In genomic region chr11:67302571-67303131, GRCh38 we compare ENCODE assay signal across 8 cellular contexts. TPM values are rescaled to one million over a fixed set of nuclear protein-coding genes. Genes with fewer than 3 reads are reported as not detected.
A peak's percentile ranks its signal among the peaks of the same experiment; 100 is the strongest.
DNase-seq lines count a peak whose midpoint lies in the region; ATAC-seq and TF ChIP-seq lines count a peak whose summit lies in the region.

No MANE protein-coding gene starts in this region.

- peak overlapping the region; percentile 84 for H3K4me3 ChIP-seq in fibroblast of the aortic adventitia (ENCODE audit: low read depth, low read length)

- H3K4me1 Mint-ChIP-seq in osteocyte (ENCODE audit: unreplicated experiment) = peaks cover 20% of the 10 kb centered on the region

- DNase-seq in activated CD4-positive, alpha-beta T cell treated with anti-CD3 and anti-CD28 coated beads for 48 hours = peak; percentile 12
- no peak for DNase-seq in activated CD4-positive, alpha-beta T cell treated with anti-CD3 and anti-CD28 coated beads, Interleukin-2, amount 50 U/mL, for 48 hours
- DNase-seq in T-helper 2 cell (peak in 3 of 5 experiments; percentile 8 to 37 (median 15)), fibroblast of the aortic adventitia (ENCODE audit: low read depth) (no peak), osteocyte (ENCODE audit: extremely low spot score, unreplicated experiment) (no peak), KG1 (lab: John Stamatoyannopoulos, UW) (no peak)

- H3K36me3 Mint-ChIP-seq in osteocyte (ENCODE audit: unreplicated experiment) = peaks cover 11% of the 10 kb centered on the region

- ATAC-seq in GM18907 (IDR thresholded peaks at IDR 0.05; ENCODE audit: unreplicated experiment) (no peak), HG03045 (IDR thresholded peaks at IDR 0.05; ENCODE audit: unreplicated experiment) (no peak)

- H3K27ac Mint-ChIP-seq in osteocyte (ENCODE audit: unreplicated experiment) = peak overlapping the region; percentile 71

- TF ChIP-seq CTCF in fibroblast of the aortic adventitia (IDR thresholded peaks at IDR 0.05; ENCODE audit: insufficient read depth, low read length) (no peak), osteocyte (IDR thresholded peaks at IDR 0.05) (no peak)

- H3K4me3 Mint-ChIP-seq in osteocyte (ENCODE audit: unreplicated experiment) = peak overlapping the region; percentile 62

- no peaks in the 10 kb centered on the region for H3K27me3 Mint-ChIP-seq in osteocyte (ENCODE audit: unreplicated experiment)

- H3K9me3 Mint-ChIP-seq in osteocyte (ENCODE audit: unreplicated experiment) = no peaks in the 10 kb centered on the region

RNA-seq across cellular contexts. Expression of gene SSH3, which starts 0.7 kb away (rescaled TPM):
- total RNA-seq in fibroblast of the aortic adventitia (ENCODE audit: low replicate concordance) (11.7 and 12.3 TPM in 2 replicates), osteocyte (28.5 and 28.6 TPM in 2 replicates)

RNA-seq across cellular contexts. Expression of gene ANKRD13D, which starts 13.5 kb away (rescaled TPM):
- 12.1 and 25.3 TPM in 2 replicates for total RNA-seq in fibroblast of the aortic adventitia (ENCODE audit: low replicate concordance)
- 54.3 and 56.2 TPM in 2 replicates for total RNA-seq in osteocyte

RNA-seq across cellular contexts. Expression of gene GRK2, which starts 36.4 kb away (rescaled TPM):
- 10.1 and 21.5 TPM in 2 replicates for total RNA-seq in fibroblast of the aortic adventitia (ENCODE audit: low replicate concordance)
- 41.5 and 45.0 TPM in 2 replicates for total RNA-seq in osteocyte

RNA-seq across cellular contexts. Expression of gene POLD4, which starts 50.7 kb away (rescaled TPM):
- total RNA-seq in fibroblast of the aortic adventitia (ENCODE audit: low replicate concordance) = 53.5 and 101 TPM in 2 replicates
- 53.2 and 64.0 TPM in 2 replicates for total RNA-seq in osteocyte

Comparison
In these comparisons a context has a peak if more than half of its experiments do, and no peak if none do; other contexts are left out.
1. DNase-seq: peak in activated CD4-positive, alpha-beta T cell treated with anti-CD3 and anti-CD28 coated beads for 48 hours (single experiment) and T-helper 2 cell (3 of 5); none in activated CD4-positive, alpha-beta T cell treated with anti-CD3 and anti-CD28 coated beads, Interleukin-2, amount 50 U/mL, for 48 hours (0 of 2), fibroblast of the aortic adventitia (single experiment), osteocyte (single experiment) and KG1 (single experiment).